ENCODE assay signal across 8 cellular contexts in genomic region chr6:89475634-89476033, GRCh38. TPM values are rescaled to one million over a fixed set of nuclear protein-coding genes. Genes with fewer than 3 reads are reported as not detected.
DNase-seq lines count a peak whose midpoint lies in the region; ATAC-seq and TF ChIP-seq lines count a peak whose summit lies in the region.

No MANE protein-coding gene starts in this region.

- H3K4me3 ChIP-seq in HEK293 (ENCODE audit: low read depth, low read length) (no peak overlapping the region), gastroesophageal sphincter (no peak overlapping the region)

- H3K4me1 ChIP-seq in HEK293 (ENCODE audit: control insufficient read depth, insufficient read depth, low read length) (0 out of 2 replicates have a peak, but pooled peaks cover 3% of the 10 kb centered on the region), gastroesophageal sphincter (peaks cover 0 to 12% (median 0%) of the 10 kb centered on the region in 3 donors)

- H3K36me3 ChIP-seq in HEK293 (ENCODE audit: control insufficient read depth in 2 of 2, insufficient read depth in 1 of 2, low read length in 2 of 2) (no peaks in the 10 kb centered on the region), gastroesophageal sphincter (no peaks in the 10 kb centered on the region)

- H3K27ac ChIP-seq in HEK293 (ENCODE audit: extremely low read depth, low read depth, low read length) = no peak overlapping the region
- H3K27ac ChIP-seq in gastroesophageal sphincter = no peak overlapping the region

- POLR2A ChIA-PET in HEK293 (lab: Yijun Ruan, JAX) (no interaction called here), WTC11 (lab: Charles Lee) (no interaction called here)

- peak overlapping the region; percentile 81 for H3K27ac Mint-ChIP-seq in T-helper 1 cell treated with Interleukin-12 subunit alpha and Interleukin-12 subunit beta and Interleukin-4 antibody, amounts not matched to agents 30 μg/mL and 1 μg/mL, for 36 hours
- no peak overlapping the region for H3K27ac Mint-ChIP-seq in WTC11

- TF ChIP-seq EP300 in gastroesophageal sphincter (IDR thresholded peaks at IDR 0.05) = no peak

- H3K9me3 ChIP-seq in HEK293 (ENCODE audit: control insufficient read depth, insufficient read depth, low read depth, low read length) (no peaks in the 10 kb centered on the region), gastroesophageal sphincter (no peaks in the 10 kb centered on the region)

- no peaks in the 10 kb centered on the region for H3K27me3 ChIP-seq in gastroesophageal sphincter

- no peak for TF ChIP-seq CTCF in HEK293 (tag by site-specific recombination; IDR thresholded peaks at IDR 0.05)
- TF ChIP-seq CTCF in WTC11 (IDR thresholded peaks at IDR 0.05) = no peak
- no peak for TF ChIP-seq CTCF in gastroesophageal sphincter (IDR thresholded peaks at IDR 0.05)

- H3K36me3 Mint-ChIP-seq in T-helper 1 cell treated with Interleukin-12 subunit alpha and Interleukin-12 subunit beta and Interleukin-4 antibody, amounts not matched to agents 30 μg/mL and 1 μg/mL, for 36 hours (ENCODE audit: low read depth) = peaks cover 5% of the 10 kb centered on the region
- H3K36me3 Mint-ChIP-seq in WTC11 = no peaks in the 10 kb centered on the region

- H3K4me1 Mint-ChIP-seq in T-helper 1 cell treated with Interleukin-12 subunit alpha and Interleukin-12 subunit beta and Interleukin-4 antibody, amounts not matched to agents 30 μg/mL and 1 μg/mL, for 36 hours (ENCODE audit: low read depth) = peaks cover 18% of the 10 kb centered on the region
- H3K4me1 Mint-ChIP-seq in WTC11 = peaks cover 8% of the 10 kb centered on the region

- ATAC-seq in WTC11 = no peak
- ATAC-seq in GM21786 (IDR thresholded peaks at IDR 0.05; ENCODE audit: unreplicated experiment) = no peak
- ATAC-seq in gastroesophageal sphincter = no peak

- DNase-seq in Daoy (ENCODE audit: low read depth) (peak; percentile 28), iris pigment epithelial cell (ENCODE audit: low read depth) (peak; percentile 14), WTC11 (ENCODE audit: low spot score) (no peak), NCI-H748 (lab: John Stamatoyannopoulos, UW; ENCODE audit: unreplicated experiment) (no peak)

- peaks cover 4% of the 10 kb centered on the region for H3K9me3 Mint-ChIP-seq in T-helper 1 cell treated with Interleukin-12 subunit alpha and Interleukin-12 subunit beta and Interleukin-4 antibody, amounts not matched to agents 30 μg/mL and 1 μg/mL, for 36 hours
- 0 out of 2 replicates have a peak, but pooled peaks cover 3% of the 10 kb centered on the region for H3K9me3 Mint-ChIP-seq in WTC11

- peak overlapping the region; percentile 65 for H3K4me3 Mint-ChIP-seq in T-helper 1 cell treated with Interleukin-12 subunit alpha and Interleukin-12 subunit beta and Interleukin-4 antibody, amounts not matched to agents 30 μg/mL and 1 μg/mL, for 36 hours
- no peak overlapping the region for H3K4me3 Mint-ChIP-seq in WTC11

- no peak for TF ChIP-seq POLR2A in gastroesophageal sphincter (IDR thresholded peaks at IDR 0.05)

- CTCF ChIA-PET in HEK293 (lab: Yijun Ruan, JAX) = interaction anchor here (0.8 kb wide), 1 partner anchor 50 kb away, joined by 3 read pairs; no protein-coding TSS in a partner anchor
- CTCF ChIA-PET in WTC11 (lab: Charles Lee) = no interaction called here

- H3K27me3 Mint-ChIP-seq in T-helper 1 cell treated with Interleukin-12 subunit alpha and Interleukin-12 subunit beta and Interleukin-4 antibody, amounts not matched to agents 30 μg/mL and 1 μg/mL, for 36 hours (ENCODE audit: low read depth) = peaks cover 5% of the 10 kb centered on the region
- no peaks in the 10 kb centered on the region for H3K27me3 Mint-ChIP-seq in WTC11 (ENCODE audit: low read depth)

TF ChIP-seq in HEK293, 187 proteins besides CTCF, POLR2A, EP300 and RAD21 (continues in another document):
- TF ChIP-seq ZNF112 (tag by site-specific recombination; IDR thresholded peaks at IDR 0.05) = no peak
- no peak for TF ChIP-seq PRDM1 (tag by site-specific recombination; IDR thresholded peaks at IDR 0.05)
- no peak for TF ChIP-seq HIC1 (tag by site-specific recombination; IDR thresholded peaks at IDR 0.05)
- TF ChIP-seq ZEB2 (tag by site-specific recombination; IDR thresholded peaks at IDR 0.05) = no peak
- TF ChIP-seq TRIM28 (IDR thresholded peaks at IDR 0.05; ENCODE audit: borderline replicate concordance, low read length) = no peak
- no peak for TF ChIP-seq ZNF658 (tag by site-specific recombination; IDR thresholded peaks at IDR 0.05)

TF ChIP-seq in WTC11, 78 proteins besides CTCF, POLR2A, EP300 and RAD21:
- no peak for TF ChIP-seq MXD4 (CRISPR knock-in tag; IDR thresholded peaks at IDR 0.05; ENCODE audit: borderline replicate concordance)
- no peak for TF ChIP-seq ATF3 (CRISPR knock-in tag; conservative IDR thresholded peaks at IDR 0.05)
- TF ChIP-seq KAT7 (CRISPR knock-in tag; IDR thresholded peaks at IDR 0.05; ENCODE audit: borderline replicate concordance) = no peak
- TF ChIP-seq ZNF317 (CRISPR knock-in tag; IDR thresholded peaks at IDR 0.05; ENCODE audit: borderline replicate concordance, low read depth) = no peak
- no peak for TF ChIP-seq PRDM15 (CRISPR knock-in tag; IDR thresholded peaks at IDR 0.05)
- TF ChIP-seq CREB1 (CRISPR knock-in tag; IDR thresholded peaks at IDR 0.05) = no peak

RNA-seq across cellular contexts. Expression of gene ANKRD6, which starts 42.7 kb away (rescaled TPM):
- 1.1 and 4.1 TPM in 2 replicates for total RNA-seq in Daoy (2014; rRNA removed; shearing (Covaris generic))
- total RNA-seq in WTC11 (2021) = 10.9 to 13.9 TPM (median 12.6 TPM) in 3 replicates
- 10 to 100 TPM in 3 of 4 donors, 1 to 10 TPM in 1; 9.8 to 19.0 (median 12.2) TPM for total RNA-seq in gastroesophageal sphincter

Comparison
In these comparisons a context has a peak if more than half of its experiments do, and no peak if none do; other contexts are left out.
1. DNase-seq: peak in Daoy (single experiment) and iris pigment epithelial cell (single experiment); none in WTC11 (single experiment) and NCI-H748 (single experiment).